Comparison of ENCODE assay signal across 11 cellular contexts in the genomic region with DNA sequence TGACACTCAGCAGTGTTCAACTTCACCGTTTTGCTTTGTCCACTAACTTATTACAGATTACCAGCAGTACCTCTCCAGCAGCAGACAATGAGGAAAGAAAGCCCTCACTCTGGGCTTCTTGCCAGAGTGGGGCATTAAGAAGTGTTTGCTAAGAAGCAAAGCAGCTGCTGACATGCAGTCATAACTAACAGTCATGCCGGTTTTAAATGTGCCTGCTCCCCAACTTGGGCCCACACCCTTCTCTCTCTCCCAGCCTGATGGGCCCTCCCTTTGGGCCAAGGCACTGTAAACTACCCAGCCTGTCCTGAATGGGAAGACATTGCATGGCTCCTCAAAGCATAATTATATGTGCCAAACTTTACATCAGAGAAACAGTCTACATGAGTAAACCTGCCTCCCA. TPM values are rescaled to one million over a fixed set of nuclear protein-coding genes. Genes with fewer than 3 reads are reported as not detected.
DNase-seq lines count a peak whose midpoint lies in the region; ATAC-seq, FAIRE-seq and TF ChIP-seq lines count a peak whose summit lies in the region.
"Had no signal": no experiment of that assay in that cellular context is flagged by ENCODE, and none has a peak within 500 bp of the region (broad histone marks: within the 10 kb centered on the region; RNA-seq: fewer than 3 reads in every experiment).

No MANE protein-coding gene starts in this region.

- H3K4me1 ChIP-seq in KMS-11 (ENCODE audit: low read depth, poor library complexity, severe bottlenecking) = peaks cover 49% of the 10 kb centered on the region
- H3K4me1 ChIP-seq in keratinocyte (ENCODE audit: control insufficient read depth, extremely low read depth, insufficient read depth, low read length) = peaks cover 5% of the 10 kb centered on the region

- H3K27ac ChIP-seq in KMS-11 = peak overlapping the region; percentile 71
- no peak overlapping the region for H3K27ac ChIP-seq in keratinocyte (ENCODE audit: control insufficient read depth, insufficient read depth, low read length)
- H3K27ac ChIP-seq in dorsolateral prefrontal cortex = no peak overlapping the region

- FAIRE-seq in keratinocyte (lab: Jason Lieb, UNC) = peak; percentile 76
- FAIRE-seq: G401.6 had no signal

- peak overlapping the region; percentile 36 for H3K9ac ChIP-seq in KMS-11
- no peak overlapping the region for H3K9ac ChIP-seq in keratinocyte (ENCODE audit: control insufficient read depth, extremely low read depth, insufficient read depth, low read length)

- no peaks in the 10 kb centered on the region for H3K9me3 ChIP-seq in keratinocyte (ENCODE audit: control insufficient read depth, low read depth, low read length)

- H3K4me2 ChIP-seq in KMS-11 = peak overlapping the region; percentile 87
- peak overlapping the region; percentile 20 for H3K4me2 ChIP-seq in keratinocyte (ENCODE audit: control insufficient read depth, extremely low read depth, insufficient read depth, low read depth, low read length)

- TF ChIP-seq CTCF in KMS-11 (conservative IDR thresholded peaks at IDR 0.05; ENCODE audit: low read depth, low read length) (no peak), keratinocyte (optimal IDR thresholded peaks at IDR 0.05 in 1 of 3, IDR thresholded peaks at IDR 0.05 in 1 of 3, conservative IDR thresholded peaks at IDR 0.05 in 1 of 3; ENCODE audit: extremely low read depth in 1 of 3, insufficient read depth in 2 of 3, low read length in 3 of 3) (no peak), dorsolateral prefrontal cortex (IDR thresholded peaks at IDR 0.05 in 54 of 56, conservative IDR thresholded peaks at IDR 0.05 in 2 of 56; ENCODE audit: low read depth in 1 of 56, partially characterized antibody in 56 of 56) (no peak)

- H4K20me1 ChIP-seq in KMS-11 (ENCODE audit: insufficient read depth) (no peaks in the 10 kb centered on the region), keratinocyte (ENCODE audit: control insufficient read depth, extremely low read depth, insufficient read depth, low read length) (no peaks in the 10 kb centered on the region)

- DNase-seq in COR-L47 (lab: John Stamatoyannopoulos, UW) (peak; percentile 83), keratinocyte (ENCODE audit: low read depth, low spot score) (no peak), dorsolateral prefrontal cortex (no peak), GF-D8 (lab: John Stamatoyannopoulos, UW) (no peak)
- DNase-seq: activated CD4-positive, alpha-beta memory T cell treated with anti-CD3 and anti-CD28 coated beads for 36 hours; cortex of kidney had no signal

- intact Hi-C loops in dorsolateral prefrontal cortex (cut with DNase I) = no loop called here

- peak; percentile 90 for ATAC-seq in SK-N-SH treated with all-trans-retinoic acid at 6 μM for 48 hours
- ATAC-seq in HG03442 (IDR thresholded peaks at IDR 0.05; ENCODE audit: unreplicated experiment) = no peak
- no peak for ATAC-seq in HG02759 (IDR thresholded peaks at IDR 0.05; ENCODE audit: unreplicated experiment)

- H3K9me1 ChIP-seq in keratinocyte (ENCODE audit: control insufficient read depth, extremely low read depth, insufficient read depth, low read length) = no peaks in the 10 kb centered on the region

- dilution Hi-C loops in keratinocyte (cut with MboI; ENCODE audit: extremely low pct_ligation_motif_present, low sequenced_read_pairs) = no loop called here

- H2AFZ ChIP-seq in KMS-11 (ENCODE audit: low read depth) (peak overlapping the region; percentile 83), keratinocyte (ENCODE audit: control insufficient read depth, low read length) (peak overlapping the region; percentile 88)

- no peaks in the 10 kb centered on the region for H3K36me3 ChIP-seq in KMS-11 (ENCODE audit: insufficient read depth)
- H3K36me3 ChIP-seq in keratinocyte (ENCODE audit: control insufficient read depth in 2 of 2, extremely low read depth in 1 of 2, insufficient read depth in 2 of 2, low read length in 2 of 2) = no peaks in the 10 kb centered on the region

- H3K79me2 ChIP-seq in KMS-11 (ENCODE audit: insufficient read depth, low read depth) (no peaks in the 10 kb centered on the region), keratinocyte (ENCODE audit: control insufficient read depth, insufficient read depth, low read length) (no peaks in the 10 kb centered on the region)

- H3K4me3 ChIP-seq in KMS-11 (IDR thresholded peaks at IDR 0.05; ENCODE audit: insufficient read depth, low read depth, low read length) (no peak overlapping the region), keratinocyte (ENCODE audit: control insufficient read depth in 2 of 3, extremely low read depth in 1 of 3, insufficient read depth in 2 of 3, low read depth in 1 of 3, low read length in 3 of 3) (no peak overlapping the region), dorsolateral prefrontal cortex (no peak overlapping the region)

- H3K27me3 ChIP-seq in KMS-11 (ENCODE audit: insufficient read depth, low read depth) (no peaks in the 10 kb centered on the region), keratinocyte (ENCODE audit: control insufficient read depth, extremely low read depth, insufficient read depth, low read length) (no peaks in the 10 kb centered on the region), dorsolateral prefrontal cortex (no peaks in the 10 kb centered on the region)

TF ChIP-seq in SK-N-SH treated with all-trans-retinoic acid at 6 μM for 48 hours, 23 proteins besides CTCF, POLR2A, EP300 and RAD21:
- TF ChIP-seq TOX (CRISPR knock-in tag; IDR thresholded peaks at IDR 0.05; ENCODE audit: borderline replicate concordance) (no peak), ESRRG (CRISPR knock-in tag; IDR thresholded peaks at IDR 0.05) (no peak), ZNF565 (CRISPR knock-in tag; conservative IDR thresholded peaks at IDR 0.05; ENCODE audit: low read depth) (no peak), RARB (CRISPR knock-in tag; IDR thresholded peaks at IDR 0.05) (no peak), POU6F1 (CRISPR knock-in tag; IDR thresholded peaks at IDR 0.05; ENCODE audit: borderline replicate concordance, low read depth) (no peak), OSR1 (CRISPR knock-in tag; IDR thresholded peaks at IDR 0.05) (no peak), CSDC2 (CRISPR knock-in tag; IDR thresholded peaks at IDR 0.05) (no peak), SNAI2 (CRISPR knock-in tag; IDR thresholded peaks at IDR 0.05) (no peak), ZNF8 (CRISPR knock-in tag; IDR thresholded peaks at IDR 0.05) (no peak), PPARA (CRISPR knock-in tag; IDR thresholded peaks at IDR 0.05; ENCODE audit: borderline replicate concordance) (no peak), ISL1 (CRISPR knock-in tag; IDR thresholded peaks at IDR 0.05) (no peak), GLIS3 (CRISPR knock-in tag; IDR thresholded peaks at IDR 0.05) (no peak), ZFP30 (CRISPR knock-in tag; IDR thresholded peaks at IDR 0.05) (no peak), TCF4 (CRISPR knock-in tag; IDR thresholded peaks at IDR 0.05; ENCODE audit: borderline replicate concordance) (no peak), ZFP3 (CRISPR knock-in tag; IDR thresholded peaks at IDR 0.05) (no peak)
- TF ChIP-seq, protein P1, sequence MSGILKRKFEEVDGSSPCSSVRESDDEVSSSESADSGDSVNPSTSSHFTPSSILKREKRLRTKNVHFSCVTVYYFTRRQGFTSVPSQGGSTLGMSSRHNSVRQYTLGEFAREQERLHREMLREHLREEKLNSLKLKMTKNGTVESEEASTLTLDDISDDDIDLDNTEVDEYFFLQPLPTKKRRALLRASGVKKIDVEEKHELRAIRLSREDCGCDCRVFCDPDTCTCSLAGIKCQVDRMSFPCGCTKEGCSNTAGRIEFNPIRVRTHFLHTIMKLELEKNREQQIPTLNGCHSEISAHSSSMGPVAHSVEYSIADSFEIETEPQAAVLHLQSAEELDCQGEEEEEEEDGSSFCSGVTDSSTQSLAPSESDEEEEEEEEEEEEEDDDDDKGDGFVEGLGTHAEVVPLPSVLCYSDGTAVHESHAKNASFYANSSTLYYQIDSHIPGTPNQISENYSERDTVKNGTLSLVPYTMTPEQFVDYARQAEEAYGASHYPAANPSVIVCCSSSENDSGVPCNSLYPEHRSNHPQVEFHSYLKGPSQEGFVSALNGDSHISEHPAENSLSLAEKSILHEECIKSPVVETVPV (CRISPR knock-in tag; IDR thresholded peaks at IDR 0.05) = no peak

RNA-seq across cellular contexts. Expression of gene HHIP, which starts 54.6 kb away (rescaled TPM):
- polyA plus RNA-seq in keratinocyte = 0.08 to 0.44 TPM (median 0.20 TPM) in 3 replicates
- 0.85 TPM for polyA plus RNA-seq in keratinocyte (2011; ENCODE audit: low read depth)
- 0.04 and 0.06 TPM in 2 replicates for polyA plus RNA-seq in keratinocyte (2011; cell fraction: cytosol; rRNA removed)
- 0.03 and 0.19 TPM in 2 replicates for polyA plus RNA-seq in keratinocyte (2011; cell fraction: nucleus; rRNA removed)
- 0.07 and 0.71 TPM in 2 replicates for polyA plus RNA-seq in keratinocyte (2012; ENCODE audit: low replicate concordance)
- polyA minus RNA-seq in keratinocyte = 0.10 to 0.13 TPM in 2 of 3 replicates, not detected in the other
- not detected for polyA minus RNA-seq in keratinocyte (2011; cell fraction: cytosol; rRNA and poly(A)+ RNA removed)
- polyA minus RNA-seq in keratinocyte (2011; cell fraction: nucleus; rRNA and poly(A)+ RNA removed) = not detected in 2 replicates
- 100 to 1,000 TPM in 7 of 120 experiments, 10 to 100 TPM in 110, 1 to 10 TPM in 3; 6.0 to 200 (median 41.1) TPM for total RNA-seq in dorsolateral prefrontal cortex
- total RNA-seq: activated CD4-positive, alpha-beta memory T cell treated with anti-CD3 and anti-CD28 coated beads for 36 hours had no signal
